Comparison of ENCODE assay signal across 8 cellular contexts in genomic region chr4:53706422-53707032, GRCh38.
DNase-seq lines count a peak whose midpoint lies in the region; ATAC-seq and TF ChIP-seq lines count a peak whose summit lies in the region.

No MANE protein-coding gene starts in this region.

- TF ChIP-seq POLR2A in GM18505 (IDR thresholded peaks at IDR 0.05; ENCODE audit: borderline replicate concordance, extremely low read depth, insufficient read depth, insufficient read length): no peak

- POLR2A ChIA-PET in naive thymus-derived CD8-positive, alpha-beta T cell (lab: Charles Lee): no interaction called here

- peaks cover 1 to 46% (median 11%) of the 10 kb centered on the region in 5 donors for H3K27me3 Mint-ChIP-seq in naive thymus-derived CD8-positive, alpha-beta T cell

- no peaks in the 10 kb centered on the region for H3K36me3 Mint-ChIP-seq in naive thymus-derived CD8-positive, alpha-beta T cell

- H3K4me1 Mint-ChIP-seq in naive thymus-derived CD8-positive, alpha-beta T cell: peaks cover 6 to 24% (median 13%) of the 10 kb centered on the region in 4 donors

- H3K4me3 ChIP-seq in HFF-Myc (replicated peaks; ENCODE audit: low read depth, low read length): no peak overlapping the region

- TF ChIP-seq CTCF in HFF-Myc (IDR thresholded peaks at IDR 0.05; ENCODE audit: low read depth, low read length, missing control alignments): peak; percentile 72

- ATAC-seq in naive thymus-derived CD8-positive, alpha-beta T cell: no peak
- no peak for ATAC-seq in GM18505 (IDR thresholded peaks at IDR 0.05; ENCODE audit: unreplicated experiment)

- H3K9me3 Mint-ChIP-seq in naive thymus-derived CD8-positive, alpha-beta T cell: no peaks in the 10 kb centered on the region

- DNase-seq in GDM1 (lab: John Stamatoyannopoulos, UW) (peak; percentile 8), HFF-Myc (ENCODE audit: extremely low read depth, low read depth) (peak; percentile 62), NCI-H69 (lab: John Stamatoyannopoulos, UW) (peak; percentile 53), dermis microvascular lymphatic vessel endothelial cell (ENCODE audit: low read depth in 2 of 2) (peak; percentile 55), myocyte (ENCODE audit: low read depth) (peak; percentile 72), KG1 (lab: John Stamatoyannopoulos, UW) (no peak)
- DNase-seq in naive thymus-derived CD8-positive, alpha-beta T cell: no peak

- no peak overlapping the region for H3K4me3 Mint-ChIP-seq in naive thymus-derived CD8-positive, alpha-beta T cell

- H3K27ac Mint-ChIP-seq in naive thymus-derived CD8-positive, alpha-beta T cell: no peak overlapping the region

Comparison
In these comparisons a context has a peak if more than half of its experiments do, and no peak if none do; other contexts are left out.
1. DNase-seq: peak in GDM1 (single experiment), HFF-Myc (single experiment), NCI-H69 (single experiment), dermis microvascular lymphatic vessel endothelial cell (2 of 2) and myocyte (single experiment); none in KG1 (single experiment) and naive thymus-derived CD8-positive, alpha-beta T cell (0 of 10).